In genomic region chr16:57134982-57135381, GRCh38 we compare ENCODE assay signal across 10 cellular contexts.
DNase-seq lines count a peak whose midpoint lies in the region; ATAC-seq lines count a peak whose summit lies in the region.
"Had no signal": no experiment of that assay in that cellular context is flagged by ENCODE, and none has a peak within 500 bp of the region (broad histone marks: within the 10 kb centered on the region; RNA-seq: fewer than 3 reads in every experiment).

No MANE protein-coding gene starts in this region.

- H3K9me3 ChIP-seq in duodenal mucosa (ENCODE audit: control insufficient read depth in 1 of 2, low read length in 2 of 2): no peaks in the 10 kb centered on the region

- no peaks in the 10 kb centered on the region for H3K27me3 ChIP-seq in duodenal mucosa (ENCODE audit: control insufficient read depth in 1 of 2, insufficient read depth in 2 of 2, low read length in 2 of 2)

- ATAC-seq in HG03457 (IDR thresholded peaks at IDR 0.05; ENCODE audit: unreplicated experiment) (no peak), HG03565 (IDR thresholded peaks at IDR 0.05; ENCODE audit: unreplicated experiment) (no peak)

- H3K4me3 Mint-ChIP-seq in T-helper 2 cell treated with Interferon-gamma antibody and Interleukin-4, amounts not matched to agents 5 μg/mL and 100 μg/mL, for 36 hours: peak overlapping the region; percentile 72

- peak overlapping the region; percentile 32 to 40 for H3K4me3 ChIP-seq in duodenal mucosa (ENCODE audit: low read depth in 1 of 2, low read length in 2 of 2)

- peak overlapping the region; percentile 14 to 20 for H3K9ac ChIP-seq in duodenal mucosa (ENCODE audit: low read depth in 1 of 2, low read length in 2 of 2)

- peaks cover 28 to 29% of the 10 kb centered on the region in 2 donors for H3K4me1 ChIP-seq in duodenal mucosa (ENCODE audit: control insufficient read depth in 1 of 2, insufficient read depth in 2 of 2, low read length in 2 of 2)

- H3K27me3 Mint-ChIP-seq in T-helper 2 cell treated with Interferon-gamma antibody and Interleukin-4, amounts not matched to agents 5 μg/mL and 100 μg/mL, for 36 hours (ENCODE audit: low read depth): no peaks in the 10 kb centered on the region

- no peaks in the 10 kb centered on the region for H3K36me3 Mint-ChIP-seq in T-helper 2 cell treated with Interferon-gamma antibody and Interleukin-4, amounts not matched to agents 5 μg/mL and 100 μg/mL, for 36 hours (ENCODE audit: low read depth)

- peak overlapping the region; percentile 86 for H3K27ac Mint-ChIP-seq in T-helper 2 cell treated with Interferon-gamma antibody and Interleukin-4, amounts not matched to agents 5 μg/mL and 100 μg/mL, for 36 hours

- H3K9me3 Mint-ChIP-seq in T-helper 2 cell treated with Interferon-gamma antibody and Interleukin-4, amounts not matched to agents 5 μg/mL and 100 μg/mL, for 36 hours: no peaks in the 10 kb centered on the region

- peaks cover 18% of the 10 kb centered on the region for H3K4me1 Mint-ChIP-seq in T-helper 2 cell treated with Interferon-gamma antibody and Interleukin-4, amounts not matched to agents 5 μg/mL and 100 μg/mL, for 36 hours (ENCODE audit: low read depth)

- DNase-seq in activated CD8-positive, alpha-beta memory T cell treated with anti-CD3 and anti-CD28 coated beads for 24 hours: peak; percentile 76
- DNase-seq in activated CD8-positive, alpha-beta memory T cell treated with anti-CD3 and anti-CD28 coated beads, Interleukin-2, amount 50 U/mL, for 4 hours: no peak
- DNase-seq in T-helper 2 cell treated with Interferon-gamma antibody and Interleukin-4, amounts not matched to agents 5 μg/mL and 100 μg/mL, for 36 hours (ENCODE audit: low spot score): no peak
- DNase-seq in substantia nigra (lab: John Stamatoyannopoulos, UW): no peak
- DNase-seq in NCI-H345 (lab: John Stamatoyannopoulos, UW): no peak
- DNase-seq: GOT3, NCI-H774 had no signal

- H3K27ac ChIP-seq in duodenal mucosa (ENCODE audit: low read depth, low read length) (no peak overlapping the region), substantia nigra (ENCODE audit: low read depth, low read length, poor library complexity, severe bottlenecking) (peak overlapping the region; percentile 75)

- no peaks in the 10 kb centered on the region for H3K36me3 ChIP-seq in duodenal mucosa (ENCODE audit: control insufficient read depth in 1 of 2, insufficient read depth in 2 of 2, low read length in 2 of 2)
